In the genomic region with DNA sequence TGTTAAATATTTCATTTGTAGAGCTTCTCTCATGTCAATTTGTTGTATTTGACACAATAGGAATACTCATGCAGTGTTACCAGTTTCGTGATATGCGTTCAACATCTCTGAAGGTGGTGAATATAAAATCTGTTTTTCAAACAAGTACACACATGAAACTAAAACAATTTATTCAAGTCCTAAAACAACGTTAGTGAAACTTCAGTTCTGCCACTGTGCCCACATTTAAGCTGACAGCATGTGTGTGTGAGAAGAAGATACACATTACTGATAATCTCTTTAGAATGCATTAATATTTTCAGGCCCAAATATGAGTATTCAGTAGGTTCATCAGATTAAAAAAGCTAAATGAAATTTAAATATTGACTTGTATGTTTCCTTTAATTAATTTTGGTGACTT, we compare ENCODE assay signal across 8 cellular contexts. TPM values are rescaled to one million over a fixed set of nuclear protein-coding genes. Genes with fewer than 3 reads are reported as not detected.
DNase-seq lines count a peak whose midpoint lies in the region; ATAC-seq and TF ChIP-seq lines count a peak whose summit lies in the region.

No MANE protein-coding gene starts in this region.

- no peaks in the 10 kb centered on the region for H3K9me3 ChIP-seq in muscle layer of duodenum (ENCODE audit: control insufficient read depth in 1 of 2, low read length in 2 of 2)

- in situ Hi-C loops in brain microvascular endothelial cell (cut with HindIII; ENCODE audit: low pct_ligation_motif_present, low sequenced_read_pairs), result no loop called here

- H3K27me3 Mint-ChIP-seq in activated CD8-positive, alpha-beta memory T cell treated with anti-CD3 and anti-CD28 coated beads, Interleukin-2, amount 10 ng/mL, durations not matched to agents 7 days and 5 days, result peaks cover 15% of the 10 kb centered on the region
- peaks cover 8% of the 10 kb centered on the region for H3K27me3 Mint-ChIP-seq in activated naive CD4-positive, alpha-beta T cell treated with anti-CD3 and anti-CD28 coated beads, Interleukin-2, amount 10 ng/mL, durations not matched to agents 7 days and 5 days

- H3K27ac ChIP-seq in brain microvascular endothelial cell (peak overlapping the region; percentile 53), muscle layer of duodenum (ENCODE audit: low read length) (peak overlapping the region; percentile 84), urinary bladder (ENCODE audit: low read depth) (peak overlapping the region; percentile 23)

- H3K27ac Mint-ChIP-seq in activated CD8-positive, alpha-beta memory T cell treated with anti-CD3 and anti-CD28 coated beads, Interleukin-2, amount 10 ng/mL, durations not matched to agents 7 days and 5 days, result peak overlapping the region; percentile 77
- H3K27ac Mint-ChIP-seq in activated naive CD4-positive, alpha-beta T cell treated with anti-CD3 and anti-CD28 coated beads, Interleukin-2, amount 10 ng/mL, durations not matched to agents 7 days and 5 days, result no peak overlapping the region

- WGBS in urinary bladder, result 65% methylated on average over 3 of the region's 3 CpGs

- H3K36me3 Mint-ChIP-seq in activated CD8-positive, alpha-beta memory T cell treated with anti-CD3 and anti-CD28 coated beads, Interleukin-2, amount 10 ng/mL, durations not matched to agents 7 days and 5 days, result peaks cover 10% of the 10 kb centered on the region
- H3K36me3 Mint-ChIP-seq in activated naive CD4-positive, alpha-beta T cell treated with anti-CD3 and anti-CD28 coated beads, Interleukin-2, amount 10 ng/mL, durations not matched to agents 7 days and 5 days, result no peaks in the 10 kb centered on the region

- no peaks in the 10 kb centered on the region for H3K9me3 Mint-ChIP-seq in activated CD8-positive, alpha-beta memory T cell treated with anti-CD3 and anti-CD28 coated beads, Interleukin-2, amount 10 ng/mL, durations not matched to agents 7 days and 5 days (ENCODE audit: low read depth)
- H3K9me3 Mint-ChIP-seq in activated naive CD4-positive, alpha-beta T cell treated with anti-CD3 and anti-CD28 coated beads, Interleukin-2, amount 10 ng/mL, durations not matched to agents 7 days and 5 days, result no peaks in the 10 kb centered on the region

- peaks cover 26% of the 10 kb centered on the region for H3K4me1 Mint-ChIP-seq in activated CD8-positive, alpha-beta memory T cell treated with anti-CD3 and anti-CD28 coated beads, Interleukin-2, amount 10 ng/mL, durations not matched to agents 7 days and 5 days
- peaks cover 19% of the 10 kb centered on the region for H3K4me1 Mint-ChIP-seq in activated naive CD4-positive, alpha-beta T cell treated with anti-CD3 and anti-CD28 coated beads, Interleukin-2, amount 10 ng/mL, durations not matched to agents 7 days and 5 days

- CTCF ChIA-PET in activated CD8-positive, alpha-beta memory T cell treated with anti-CD3 and anti-CD28 coated beads, Interleukin-2, amount 10 ng/mL, durations not matched to agents 7 days and 5 days (lab: Charles Lee), result interaction anchor here (0.8 kb wide), 1 partner anchor 10 kb away, joined by 3 read pairs; no protein-coding TSS in a partner anchor
- CTCF ChIA-PET in activated naive CD4-positive, alpha-beta T cell treated with anti-CD3 and anti-CD28 coated beads, Interleukin-2, amount 10 ng/mL, durations not matched to agents 7 days and 5 days (lab: Charles Lee), result interaction anchor here (1.1 kb wide), 1 partner anchor 14 kb away, joined by 4 read pairs; no protein-coding TSS in a partner anchor

- H3K4me1 ChIP-seq in muscle layer of duodenum (ENCODE audit: control insufficient read depth in 1 of 2, insufficient read depth in 2 of 2, low read length in 2 of 2) (peaks cover 43 to 76% of the 10 kb centered on the region in 2 donors), urinary bladder (ENCODE audit: insufficient read depth) (no peaks in the 10 kb centered on the region)

- H3K4me3 Mint-ChIP-seq in activated CD8-positive, alpha-beta memory T cell treated with anti-CD3 and anti-CD28 coated beads, Interleukin-2, amount 10 ng/mL, durations not matched to agents 7 days and 5 days, result no peak overlapping the region
- no peak overlapping the region for H3K4me3 Mint-ChIP-seq in activated naive CD4-positive, alpha-beta T cell treated with anti-CD3 and anti-CD28 coated beads, Interleukin-2, amount 10 ng/mL, durations not matched to agents 7 days and 5 days

- H3K27me3 ChIP-seq in brain microvascular endothelial cell (replicated peaks) (no peaks in the 10 kb centered on the region), muscle layer of duodenum (ENCODE audit: low read depth, low read length) (no peaks in the 10 kb centered on the region)

- DNase-seq in activated CD8-positive, alpha-beta memory T cell treated with anti-CD3 and anti-CD28 coated beads, Interleukin-2, amount 10 ng/mL, durations not matched to agents 7 days and 5 days, result no peak
- no peak for DNase-seq in activated CD8-positive, alpha-beta memory T cell treated with anti-CD3 and anti-CD28 coated beads, Interleukin-2, amount 50 U/mL, for 4 hours
- DNase-seq in brain microvascular endothelial cell (no peak), NCI-H1436 treated with DMSO at 0.1 percent for 48 hours (lab: John Stamatoyannopoulos, UW) (no peak)
- no peak for DNase-seq in activated naive CD4-positive, alpha-beta T cell treated with anti-CD3 and anti-CD28 coated beads, Interleukin-2, amount 10 ng/mL, durations not matched to agents 7 days and 5 days

- no peak for TF ChIP-seq CTCF in brain microvascular endothelial cell (IDR thresholded peaks at IDR 0.05; ENCODE audit: low read depth, low read length, missing control alignments)

- H3K36me3 ChIP-seq in brain microvascular endothelial cell (replicated peaks) (no peaks in the 10 kb centered on the region), muscle layer of duodenum (ENCODE audit: control insufficient read depth in 1 of 2, insufficient read depth in 2 of 2, low read length in 2 of 2) (no peaks in the 10 kb centered on the region), urinary bladder (ENCODE audit: insufficient read depth) (no peaks in the 10 kb centered on the region)

- no peak overlapping the region for H3K4me3 ChIP-seq in brain microvascular endothelial cell (ENCODE audit: low read depth, low read length)
- H3K4me3 ChIP-seq in muscle layer of duodenum (ENCODE audit: low read depth in 1 of 2, low read length in 2 of 2), result peak overlapping the region in 1 of 2 donors; percentile 14
- no peak overlapping the region for H3K4me3 ChIP-seq in urinary bladder (ENCODE audit: low read depth, low read length)

- ATAC-seq in activated CD8-positive, alpha-beta memory T cell treated with anti-CD3 and anti-CD28 coated beads, Interleukin-2, amount 10 ng/mL, durations not matched to agents 7 days and 5 days, result no peak
- ATAC-seq in GM18909 (IDR thresholded peaks at IDR 0.05; ENCODE audit: poor library complexity, unreplicated experiment), result no peak

RNA-seq across cellular contexts. Expression of a gene that starts 21.7 kb away (rescaled TPM):
- total RNA-seq in activated CD8-positive, alpha-beta memory T cell treated with anti-CD3 and anti-CD28 coated beads, Interleukin-2, amount 10 ng/mL, durations not matched to agents 7 days and 5 days, result under 1 TPM; 0.55 to 0.91 TPM
- 86.4 TPM for total RNA-seq in urinary bladder
- polyA plus RNA-seq in urinary bladder, result 11.4 TPM

Comparison
In these comparisons a context has a peak if more than half of its experiments do, and no peak if none do; other contexts are left out.
1. H3K27ac ChIP-seq: peak in every context shown above with its lines; median percentile 84 in muscle layer of duodenum; 53 in brain microvascular endothelial cell; 23 in urinary bladder.
2. RNA of a gene that starts 21.7 kb away (total RNA-seq): 86.4 TPM in urinary bladder (single experiment); 0.55 to 0.91 TPM in activated CD8-positive, alpha-beta memory T cell treated with anti-CD3 and anti-CD28 coated beads, Interleukin-2, amount 10 ng/mL, durations not matched to agents 7 days and 5 days; every median in the first group is over 10 times any median in the second.